Comparison of ENCODE assay signal across 16 cellular contexts in genomic region chr2:226017534-226017933, GRCh38.
"Had no signal": no experiment of that assay in that cellular context is flagged by ENCODE, and none has a peak within 500 bp of the region (broad histone marks: within the 10 kb centered on the region; RNA-seq: fewer than 3 reads in every experiment).

No MANE protein-coding gene starts in this region.

- H3K27me3 Mint-ChIP-seq: natural killer cell treated with Interleukin-12 subunit alpha and Interleukin-12 subunit beta and Interleukin-15 and Interleukin-18, amount 100 ng/mL, for 72 hours; stimulated activated memory B cell treated with anti-CD40 and anti-IgM and Interleukin-4, amounts not matched to agents 10 μg/mL and 1 μg/mL and 100 μg/mL, for 72 hours had no signal

- DNase-seq: effector memory CD4-positive, alpha-beta T cell; heart left ventricle; hippocampal formation; left colon; left ventricle myocardium superior; mesenchymal stem cell; midbrain; nucleus accumbens; ovary; sigmoid colon; stimulated activated CD4-positive, alpha-beta T cell treated with anti-CD3 and anti-CD28 coated beads, Interleukin-2, amount 100 ng/mL, for 48 hours; trophoblast cell had no signal

- ATAC-seq: esophagus mucosa; heart left ventricle; left colon; left ventricle myocardium superior; natural killer cell treated with Interleukin-12 subunit alpha and Interleukin-12 subunit beta and Interleukin-15 and Interleukin-18, amount 100 ng/mL, for 72 hours; stimulated activated memory B cell treated with anti-CD40 and anti-IgM and Interleukin-4, amounts not matched to agents 10 μg/mL and 1 μg/mL and 100 μg/mL, for 72 hours had no signal

- H3K27ac Mint-ChIP-seq: natural killer cell treated with Interleukin-12 subunit alpha and Interleukin-12 subunit beta and Interleukin-15 and Interleukin-18, amount 100 ng/mL, for 72 hours; neural progenitor cell; stimulated activated memory B cell treated with anti-CD40 and anti-IgM and Interleukin-4, amounts not matched to agents 10 μg/mL and 1 μg/mL and 100 μg/mL, for 72 hours had no signal

- H3K36me3 Mint-ChIP-seq: natural killer cell treated with Interleukin-12 subunit alpha and Interleukin-12 subunit beta and Interleukin-15 and Interleukin-18, amount 100 ng/mL, for 72 hours; stimulated activated memory B cell treated with anti-CD40 and anti-IgM and Interleukin-4, amounts not matched to agents 10 μg/mL and 1 μg/mL and 100 μg/mL, for 72 hours had no signal

- H3K4me3 Mint-ChIP-seq: natural killer cell treated with Interleukin-12 subunit alpha and Interleukin-12 subunit beta and Interleukin-15 and Interleukin-18, amount 100 ng/mL, for 72 hours; neural progenitor cell; stimulated activated memory B cell treated with anti-CD40 and anti-IgM and Interleukin-4, amounts not matched to agents 10 μg/mL and 1 μg/mL and 100 μg/mL, for 72 hours had no signal

- H3K4me1 Mint-ChIP-seq: stimulated activated memory B cell treated with anti-CD40 and anti-IgM and Interleukin-4, amounts not matched to agents 10 μg/mL and 1 μg/mL and 100 μg/mL, for 72 hours had no signal
